In the genomic region with DNA sequence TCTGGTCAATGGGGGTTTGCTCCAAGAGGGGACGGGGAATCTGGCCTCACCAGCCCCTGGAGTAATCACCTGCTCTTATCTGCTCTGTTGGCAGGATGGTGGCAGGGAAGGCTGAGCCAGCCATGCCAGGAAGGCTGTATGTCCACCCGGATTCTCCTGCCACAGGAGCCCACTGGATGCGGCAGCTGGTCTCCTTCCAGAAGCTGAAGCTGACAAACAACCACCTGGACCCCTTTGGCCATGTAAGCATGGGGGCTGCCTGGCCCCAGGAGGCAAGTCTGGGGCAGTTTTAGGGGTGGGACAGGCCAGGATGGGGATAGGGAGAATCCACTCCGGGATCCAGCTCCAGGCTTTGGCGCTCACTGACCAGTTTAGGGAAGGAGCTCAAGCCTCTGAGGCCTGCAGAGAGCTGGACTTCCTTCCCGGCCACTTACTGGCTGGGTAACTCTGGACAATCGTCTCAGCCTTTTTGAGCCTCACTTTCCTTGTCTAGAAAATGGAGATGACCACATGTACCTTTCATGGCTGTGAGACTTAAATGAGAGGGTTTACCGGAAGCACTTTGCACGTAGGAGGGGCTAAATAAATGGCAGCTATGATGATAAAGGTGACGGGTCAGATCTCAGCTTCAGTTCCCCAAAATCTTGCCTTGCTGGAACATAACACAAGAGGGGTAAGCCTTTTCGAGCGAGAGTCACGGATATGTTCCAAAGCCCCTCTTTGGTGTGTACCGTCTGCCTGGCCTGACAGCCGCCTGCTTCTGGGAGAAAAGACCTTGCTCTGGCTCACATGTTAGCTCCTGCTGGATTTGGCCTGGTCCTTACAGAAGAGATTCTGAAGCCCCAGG, we compare ENCODE assay signal across 13 cellular contexts. TPM values are rescaled to one million over a fixed set of nuclear protein-coding genes. Genes with fewer than 3 reads are reported as not detected.
A peak's percentile ranks its signal among the peaks of the same experiment; 100 is the strongest.
DNase-seq lines count a peak whose midpoint lies in the region; ATAC-seq, FAIRE-seq and TF ChIP-seq lines count a peak whose summit lies in the region.
"Had no signal": no experiment of that assay in that cellular context is flagged by ENCODE, and none has a peak within 500 bp of the region (broad histone marks: within the 10 kb centered on the region; RNA-seq: fewer than 3 reads in every experiment).

No MANE protein-coding gene starts in this region.

- TF ChIP-seq EP300 in sigmoid colon (IDR thresholded peaks at IDR 0.05) = no peak

- H3K4me3 ChIP-seq in fibroblast of the aortic adventitia (ENCODE audit: low read depth, low read length) = no peak overlapping the region
- no peak overlapping the region for H3K4me3 ChIP-seq in sigmoid colon
- H3K4me3 ChIP-seq: SJSA1, tibial artery had no signal

- H3K9me3 ChIP-seq in sigmoid colon = no peaks in the 10 kb centered on the region
- H3K9me3 ChIP-seq: SJSA1, tibial artery had no signal

- ATAC-seq in HG03378 (IDR thresholded peaks at IDR 0.05; ENCODE audit: unreplicated experiment) = no peak

- 61 to 64% methylated on average over 15 of the region's 15 CpGs for WGBS in sigmoid colon, 2 donors

- intact Hi-C loops in sigmoid colon (cut with DNase I) = no loop called here

- no peaks in the 10 kb centered on the region for H3K36me3 ChIP-seq in sigmoid colon
- H3K36me3 ChIP-seq: SJSA1, tibial artery had no signal

- H3K27me3 ChIP-seq in sigmoid colon = peaks cover 2 to 15% (median 10%) of the 10 kb centered on the region in 3 donors
- H3K27me3 ChIP-seq: SJSA1 had no signal

- no peak for FAIRE-seq in GM19239 (lab: Jason Lieb, UNC)
- FAIRE-seq: A204.1 had no signal

- no peak for TF ChIP-seq POLR2A in sigmoid colon (IDR thresholded peaks at IDR 0.05)

- H3K27ac ChIP-seq in sigmoid colon = no peak overlapping the region
- H3K27ac ChIP-seq: SJSA1, tibial artery had no signal

- H3K4me1 ChIP-seq in sigmoid colon = peaks cover 0 to under 1% (median 0%) of the 10 kb centered on the region in 4 donors
- H3K4me1 ChIP-seq: tibial artery had no signal

- TF ChIP-seq CTCF in fibroblast of the aortic adventitia (IDR thresholded peaks at IDR 0.05; ENCODE audit: insufficient read depth, low read length) (no peak), sigmoid colon (IDR thresholded peaks at IDR 0.05) (no peak)

- DNase-seq in DMS53 (lab: John Stamatoyannopoulos, UW) (peak; percentile 12), DMS53 treated with DMSO at 0.1 percent for 48 hours (lab: John Stamatoyannopoulos, UW; ENCODE audit: unreplicated experiment) (no peak), fibroblast of the aortic adventitia (ENCODE audit: low read depth) (peak; percentile 53), sigmoid colon (peak; percentile 50), GM19239 (ENCODE audit: insufficient read length, low spot score) (no peak), putamen (ENCODE audit: low spot score) (no peak)

TF ChIP-seq in PFSK-1, 5 proteins besides CTCF, POLR2A, EP300 and RAD21:
- no peak for TF ChIP-seq SIN3A (IDR thresholded peaks at IDR 0.05; ENCODE audit: borderline replicate concordance, insufficient read depth, low read length)
- TF ChIP-seq POLR2AphosphoS5 (IDR thresholded peaks at IDR 0.05; ENCODE audit: low read depth, low read length) = peak; percentile 62
- TF ChIP-seq TAF1 (IDR thresholded peaks at IDR 0.05; ENCODE audit: borderline replicate concordance, insufficient read depth, low read length) = peak; percentile 62; the same call in 1 of the 2 replicates
- no peak for TF ChIP-seq FOXP2 (optimal IDR thresholded peaks at IDR 0.05; ENCODE audit: borderline replicate concordance, extremely low read depth, extremely low read length, insufficient read depth)
- TF ChIP-seq, protein P1, sequence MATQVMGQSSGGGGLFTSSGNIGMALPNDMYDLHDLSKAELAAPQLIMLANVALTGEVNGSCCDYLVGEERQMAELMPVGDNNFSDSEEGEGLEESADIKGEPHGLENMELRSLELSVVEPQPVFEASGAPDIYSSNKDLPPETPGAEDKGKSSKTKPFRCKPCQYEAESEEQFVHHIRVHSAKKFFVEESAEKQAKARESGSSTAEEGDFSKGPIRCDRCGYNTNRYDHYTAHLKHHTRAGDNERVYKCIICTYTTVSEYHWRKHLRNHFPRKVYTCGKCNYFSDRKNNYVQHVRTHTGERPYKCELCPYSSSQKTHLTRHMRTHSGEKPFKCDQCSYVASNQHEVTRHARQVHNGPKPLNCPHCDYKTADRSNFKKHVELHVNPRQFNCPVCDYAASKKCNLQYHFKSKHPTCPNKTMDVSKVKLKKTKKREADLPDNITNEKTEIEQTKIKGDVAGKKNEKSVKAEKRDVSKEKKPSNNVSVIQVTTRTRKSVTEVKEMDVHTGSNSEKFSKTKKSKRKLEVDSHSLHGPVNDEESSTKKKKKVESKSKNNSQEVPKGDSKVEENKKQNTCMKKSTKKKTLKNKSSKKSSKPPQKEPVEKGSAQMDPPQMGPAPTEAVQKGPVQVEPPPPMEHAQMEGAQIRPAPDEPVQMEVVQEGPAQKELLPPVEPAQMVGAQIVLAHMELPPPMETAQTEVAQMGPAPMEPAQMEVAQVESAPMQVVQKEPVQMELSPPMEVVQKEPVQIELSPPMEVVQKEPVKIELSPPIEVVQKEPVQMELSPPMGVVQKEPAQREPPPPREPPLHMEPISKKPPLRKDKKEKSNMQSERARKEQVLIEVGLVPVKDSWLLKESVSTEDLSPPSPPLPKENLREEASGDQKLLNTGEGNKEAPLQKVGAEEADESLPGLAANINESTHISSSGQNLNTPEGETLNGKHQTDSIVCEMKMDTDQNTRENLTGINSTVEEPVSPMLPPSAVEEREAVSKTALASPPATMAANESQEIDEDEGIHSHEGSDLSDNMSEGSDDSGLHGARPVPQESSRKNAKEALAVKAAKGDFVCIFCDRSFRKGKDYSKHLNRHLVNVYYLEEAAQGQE (IDR thresholded peaks at IDR 0.05; ENCODE audit: insufficient read depth in 1 of 2, low read depth in 2 of 2, low read length in 2 of 2) = no peak

RNA-seq across cellular contexts. Expression of gene TBX4, which starts 15.4 kb away (rescaled TPM):
- polyA plus RNA-seq in PFSK-1 (2012; ENCODE audit: insufficient read length, low read depth) = not detected
- total RNA-seq in fibroblast of the aortic adventitia (ENCODE audit: low replicate concordance) (0.16 TPM in 1 of 2 replicates, not detected in the other), sigmoid colon (not detected)
- not detected for polyA plus RNA-seq in sigmoid colon
- total RNA-seq: dermis microvascular lymphatic vessel endothelial cell, osteocyte had no signal

Comparison
In these comparisons a context has a peak if more than half of its experiments do, and no peak if none do; other contexts are left out.
1. DNase-seq: peak in DMS53 (single experiment), fibroblast of the aortic adventitia (single experiment) and sigmoid colon (single experiment); none in DMS53 treated with DMSO at 0.1 percent for 48 hours (single experiment), GM19239 (single experiment) and putamen (single experiment).